30 cellular contexts compared by ENCODE assay signal in genomic region chr4:5884804-5885203, GRCh38. TPM values are rescaled to one million over a fixed set of nuclear protein-coding genes. Genes with fewer than 3 reads are reported as not detected.
DNase-seq lines count a peak whose midpoint lies in the region; ATAC-seq lines count a peak whose summit lies in the region.
"Had no signal": no experiment of that assay in that cellular context is flagged by ENCODE, and none has a peak within 500 bp of the region (broad histone marks: within the 10 kb centered on the region; RNA-seq: fewer than 3 reads in every experiment).

No MANE protein-coding gene starts in this region.

- H3K36me3 Mint-ChIP-seq in memory B cell: peaks cover 2% of the 10 kb centered on the region
- H3K36me3 Mint-ChIP-seq in T-cell: no peaks in the 10 kb centered on the region
- H3K36me3 Mint-ChIP-seq: activated naive CD8-positive, alpha-beta T cell treated with anti-CD3 and anti-CD28 coated beads, Interleukin-2, amount 10 ng/mL, durations not matched to agents 7 days and 5 days; type B pancreatic cell had no signal

- H3K27me3 ChIP-seq in BLaER1 treated with 17β-estradiol and CSF1 and Interleukin-3, amounts not matched to agents 10 nM and 100 nM: peaks cover 0 to 23% (median 0%) of the 10 kb centered on the region in 11 experiments; a peak in 6 of 22 replicates
- no peaks in the 10 kb centered on the region for H3K27me3 ChIP-seq in HAP-1 (ENCODE audit: low read depth)

- H3K9me3 Mint-ChIP-seq in memory B cell: peaks cover 4% of the 10 kb centered on the region
- no peaks in the 10 kb centered on the region for H3K9me3 Mint-ChIP-seq in T-cell
- H3K9me3 Mint-ChIP-seq: activated naive CD8-positive, alpha-beta T cell treated with anti-CD3 and anti-CD28 coated beads, Interleukin-2, amount 10 ng/mL, durations not matched to agents 7 days and 5 days; T-helper 1 cell treated with Interleukin-12 subunit alpha and Interleukin-12 subunit beta and Interleukin-4 antibody, amounts not matched to agents 30 μg/mL and 1 μg/mL, for 36 hours; type B pancreatic cell had no signal

- H3K4me3 Mint-ChIP-seq in memory B cell (no peak overlapping the region), T-cell (no peak overlapping the region)
- H3K4me3 Mint-ChIP-seq: activated CD8-positive, alpha-beta memory T cell treated with anti-CD3 and anti-CD28 coated beads, Interleukin-2, amount 10 ng/mL, durations not matched to agents 7 days and 5 days; activated naive CD8-positive, alpha-beta T cell treated with anti-CD3 and anti-CD28 coated beads, Interleukin-2, amount 10 ng/mL, durations not matched to agents 7 days and 5 days; T-helper 1 cell treated with Interleukin-12 subunit alpha and Interleukin-12 subunit beta and Interleukin-4 antibody, amounts not matched to agents 30 μg/mL and 1 μg/mL, for 36 hours; type B pancreatic cell had no signal

- H3K27ac Mint-ChIP-seq in memory B cell (no peak overlapping the region), T-cell (no peak overlapping the region)
- H3K27ac Mint-ChIP-seq: activated CD8-positive, alpha-beta memory T cell treated with anti-CD3 and anti-CD28 coated beads, Interleukin-2, amount 10 ng/mL, durations not matched to agents 7 days and 5 days; activated naive CD8-positive, alpha-beta T cell treated with anti-CD3 and anti-CD28 coated beads, Interleukin-2, amount 10 ng/mL, durations not matched to agents 7 days and 5 days; T-helper 1 cell treated with Interleukin-12 subunit alpha and Interleukin-12 subunit beta and Interleukin-4 antibody, amounts not matched to agents 30 μg/mL and 1 μg/mL, for 36 hours; type B pancreatic cell had no signal

- peaks cover 0 to 25% (median 9%) of the 10 kb centered on the region in 11 experiments; a peak in 6 of 22 replicates for H3K36me3 ChIP-seq in BLaER1 treated with 17β-estradiol and CSF1 and Interleukin-3, amounts not matched to agents 10 nM and 100 nM
- no peaks in the 10 kb centered on the region; the same call in 1 of the 2 replicates for H3K36me3 ChIP-seq in HAP-1 (replicated peaks)
- H3K36me3 ChIP-seq: gastrocnemius medialis had no signal

- DNase-seq in HAP-1 (ENCODE audit: low spot score in 2 of 2): peak; percentile 15 to 40
- peak; percentile 10 for DNase-seq in NCI-H526 treated with DMSO at 0.1 percent for 48 hours (lab: John Stamatoyannopoulos, UW)
- no peak for DNase-seq in memory B cell (ENCODE audit: low spot score in 2 of 2)
- DNase-seq in T-cell: no peak
- DNase-seq: activated CD4-positive, alpha-beta T cell treated with anti-CD3 and anti-CD28 coated beads, Interleukin-2, amount 50 U/mL, for 4 hours; activated CD8-positive, alpha-beta memory T cell treated with anti-CD3 and anti-CD28 coated beads, Interleukin-2, amount 10 ng/mL, durations not matched to agents 7 days and 5 days; activated gamma-delta T cell treated with Interleukin-2 at 50 U/mL for 16 hours; activated naive CD8-positive, alpha-beta T cell treated with anti-CD3 and anti-CD28 coated beads, Interleukin-2, amount 10 ng/mL, durations not matched to agents 7 days and 5 days; activated T-cell treated with anti-CD3 and anti-CD28 coated beads, Interleukin-2, amount 50 U/mL, for 48 hours; aorta; Calu3; gastrocnemius medialis; HCEC 1CT; MV-4-11; NCI-H1930; NCI-H226; NK-92 treated with Interleukin-12 subunit alpha and Interleukin-12 subunit beta, amount 100 ng/mL, for 24 hours; nucleus accumbens; psoas muscle; stimulated activated CD4-positive, alpha-beta T cell treated with anti-CD3 and anti-CD28 coated beads, Interleukin-4, amount 100 ng/mL, for 24 hours; substantia nigra had no signal

- H3K27ac ChIP-seq in BLaER1 treated with 17β-estradiol and CSF1 and Interleukin-3, amounts not matched to agents 10 nM and 100 nM: peak overlapping the region in 9 of 11 experiments; percentile 1 to 91 (median 60); a peak in 14 of 22 replicates
- H3K27ac ChIP-seq: C4-2B, gastrocnemius medialis, psoas muscle, SK-N-MC had no signal

- peaks cover 0 to 84% (median 74%) of the 10 kb centered on the region in 11 experiments; a peak in 19 of 22 replicates for H4K20me1 ChIP-seq in BLaER1 treated with 17β-estradiol and CSF1 and Interleukin-3, amounts not matched to agents 10 nM and 100 nM

- peak overlapping the region; percentile 58 to 99 (median 97) for H3K4me2 ChIP-seq in BLaER1 treated with 17β-estradiol and CSF1 and Interleukin-3, amounts not matched to agents 10 nM and 100 nM

- peaks cover 40 to 88% (median 66%) of the 10 kb centered on the region in 10 experiments for H3K4me1 ChIP-seq in BLaER1 treated with 17β-estradiol and CSF1 and Interleukin-3, amounts not matched to agents 10 nM and 100 nM
- peaks cover 39% of the 10 kb centered on the region for H3K4me1 ChIP-seq in HAP-1

- CTCF ChIA-PET in T-cell (lab: Charles Lee): interaction anchor here in 1 of 2 donors (0.6 kb wide), 2 partner anchors 47 to 115 kb away, joined by 3 read pairs; no protein-coding TSS in a partner anchor

- H3K27me3 Mint-ChIP-seq in memory B cell (peaks cover 28% of the 10 kb centered on the region), T-cell (peaks cover 42 to 53% of the 10 kb centered on the region in 2 donors)

- H3K9me3 ChIP-seq in BLaER1 treated with 17β-estradiol and CSF1 and Interleukin-3, amounts not matched to agents 10 nM and 100 nM (replicated peaks in 1 of 11): no peaks in the 10 kb centered on the region
- H3K9me3 ChIP-seq in HAP-1: no peaks in the 10 kb centered on the region
- H3K9me3 ChIP-seq: gastrocnemius medialis, psoas muscle had no signal

- H3K4me1 Mint-ChIP-seq in memory B cell (peaks cover 5% of the 10 kb centered on the region), T-cell (peaks cover 0 to 11% (median 8%) of the 10 kb centered on the region in 3 donors)
- H3K4me1 Mint-ChIP-seq: activated naive CD8-positive, alpha-beta T cell treated with anti-CD3 and anti-CD28 coated beads, Interleukin-2, amount 10 ng/mL, durations not matched to agents 7 days and 5 days had no signal

- peak; percentile 14 for ATAC-seq in memory B cell (ENCODE audit: low read depth)
- ATAC-seq in T-cell (replicated peaks in 1 of 4): no peak
- no peak for ATAC-seq in GM21390 (IDR thresholded peaks at IDR 0.05; ENCODE audit: unreplicated experiment)
- no peak for ATAC-seq in GM21825 (IDR thresholded peaks at IDR 0.05; ENCODE audit: unreplicated experiment)
- ATAC-seq: activated CD4-positive, CD25-positive, alpha-beta regulatory T cell treated with anti-CD3 and anti-CD28 coated beads, Interleukin-2, amount 50 U/mL, for 24 hours; activated CD8-positive, alpha-beta memory T cell treated with anti-CD3 and anti-CD28 coated beads, Interleukin-2, amount 10 ng/mL, durations not matched to agents 7 days and 5 days; gastrocnemius medialis; psoas muscle had no signal

- H3K9ac ChIP-seq in BLaER1 treated with 17β-estradiol and CSF1 and Interleukin-3, amounts not matched to agents 10 nM and 100 nM: peak overlapping the region in 5 of 11 experiments; percentile 41 to 94 (median 91); a peak in 10 of 22 replicates

- H3K4me3 ChIP-seq in BLaER1 treated with 17β-estradiol and CSF1 and Interleukin-3, amounts not matched to agents 10 nM and 100 nM: peak overlapping the region in 7 of 10 experiments; percentile 6 to 96 (median 34); a peak in 8 of 20 replicates
- no peak overlapping the region for H3K4me3 ChIP-seq in HAP-1
- H3K4me3 ChIP-seq: gastrocnemius medialis, psoas muscle, SK-N-MC had no signal

- POLR2A ChIA-PET in T-cell (lab: Charles Lee): no interaction called here

- in situ Hi-C loops in HAP-1 (cut with MboI; ENCODE audit: low sequenced_read_pairs): no loop called here

RNA-seq across cellular contexts. Expression of gene CRMP1, which starts 8.1 kb away (rescaled TPM):
- total RNA-seq in T-cell: under 1 TPM in 3 of 5 donors, not detected in 2; 0.16 to 0.28 (median 0.20) TPM
- total RNA-seq: activated naive CD8-positive, alpha-beta T cell treated with anti-CD3 and anti-CD28 coated beads, Interleukin-2, amount 10 ng/mL, durations not matched to agents 7 days and 5 days; Calu3; endothelial cell of umbilical vein had no signal

Comparison
In these comparisons a context has a peak if more than half of its experiments do, and no peak if none do; other contexts are left out.
1. DNase-seq: peak in HAP-1 (2 of 2) and NCI-H526 treated with DMSO at 0.1 percent for 48 hours (single experiment); none in memory B cell (0 of 2) and T-cell (0 of 34).